Comparison of ENCODE assay signal across 12 cellular contexts in genomic region chr7:127905491-127906330, GRCh38.
DNase-seq lines count a peak whose midpoint lies in the region; ATAC-seq and TF ChIP-seq lines count a peak whose summit lies in the region.
"Had no signal": no experiment of that assay in that cellular context is flagged by ENCODE, and none has a peak within 500 bp of the region (broad histone marks: within the 10 kb centered on the region; RNA-seq: fewer than 3 reads in every experiment).

No MANE protein-coding gene starts in this region.

- H3K4me3 ChIP-seq in mesodermal cell (ENCODE audit: extremely low read depth, insufficient read depth, low read length, poor library complexity, severe bottlenecking) = no peak overlapping the region
- H3K4me3 ChIP-seq: colonic mucosa had no signal

- peak overlapping the region; percentile 44 for H3K27ac ChIP-seq in mesodermal cell (ENCODE audit: low read depth, low read length, severe bottlenecking)
- H3K27ac ChIP-seq: colonic mucosa had no signal

- no peaks in the 10 kb centered on the region for H3K27me3 Mint-ChIP-seq in MCF 10A (ENCODE audit: insufficient read depth, unreplicated experiment)
- H3K27me3 Mint-ChIP-seq in effector memory CD8-positive, alpha-beta T cell = no peaks in the 10 kb centered on the region

- H3K9me3 Mint-ChIP-seq in MCF 10A (ENCODE audit: unreplicated experiment) = no peaks in the 10 kb centered on the region
- H3K9me3 Mint-ChIP-seq in effector memory CD8-positive, alpha-beta T cell = no peaks in the 10 kb centered on the region
- H3K9me3 Mint-ChIP-seq: H9, nephron had no signal

- H3K4me3 Mint-ChIP-seq in MCF 10A (ENCODE audit: unreplicated experiment) = no peak overlapping the region
- H3K4me3 Mint-ChIP-seq in effector memory CD8-positive, alpha-beta T cell = no peak overlapping the region
- H3K4me3 Mint-ChIP-seq: H9, nephron had no signal

- no peak for ATAC-seq in effector memory CD8-positive, alpha-beta T cell (replicated peaks)

- CTCF ChIA-PET in MCF 10A (lab: Yijun Ruan, JAX) = interaction anchor here (0.6 to 1.2 kb wide), 4 partner anchors 10 to 237 kb away, joined by 3 to 4 read pairs (median 3); no protein-coding TSS in a partner anchor

- peak overlapping the region; percentile 25 for H3K27ac Mint-ChIP-seq in MCF 10A (ENCODE audit: low read depth, unreplicated experiment)
- H3K27ac Mint-ChIP-seq in effector memory CD8-positive, alpha-beta T cell = peak overlapping the region in 1 of 2 donors; percentile 79
- H3K27ac Mint-ChIP-seq: nephron had no signal

- intact Hi-C loops in MCF 10A (cut with micrococcal nuclease) = no loop called here

- peaks cover 26% of the 10 kb centered on the region for H3K4me1 Mint-ChIP-seq in MCF 10A (ENCODE audit: insufficient read depth, unreplicated experiment)
- H3K4me1 Mint-ChIP-seq in effector memory CD8-positive, alpha-beta T cell (ENCODE audit: low read depth in 2 of 2) = peaks cover 41 to 42% of the 10 kb centered on the region in 2 donors

- in situ Hi-C loops in GM13977 (cut with MboI; ENCODE audit: low pct_unique_long_range_greater_than_20kb, low sequenced_read_pairs, unreplicated experiment) = no loop called here

- POLR2A ChIA-PET in MCF 10A (lab: Yijun Ruan, JAX) = interaction anchor here (1.0 to 1.3 kb wide), 4 partner anchors 9 to 42 kb away, joined by 3 to 5 read pairs (median 4); no protein-coding TSS in a partner anchor

- peaks cover 56% of the 10 kb centered on the region for H3K4me1 ChIP-seq in mesodermal cell (ENCODE audit: control insufficient read depth, insufficient read depth, low read length, poor library complexity, severe bottlenecking)
- H3K4me1 ChIP-seq: colonic mucosa had no signal

- 86 to 100% methylated on average over 1 of the region's 2 CpGs for WGBS in mesodermal cell (ENCODE audit: insufficient coverage in 2 of 2), 2 experiments

- TSS peak; percentile 15 for BruUV-seq in MCF 10A (replicated peaks; lab: Mats Ljungman, UMichigan)

- TF ChIP-seq CTCF in MCF 10A (IDR thresholded peaks at IDR 0.05; ENCODE audit: unreplicated experiment) (no peak), GM13977 (IDR thresholded peaks at IDR 0.05; ENCODE audit: extremely low read depth, insufficient read depth, missing control alignments) (no peak)

- peaks cover 23% of the 10 kb centered on the region for H3K36me3 Mint-ChIP-seq in MCF 10A (ENCODE audit: insufficient read depth, unreplicated experiment)
- peaks cover 17% of the 10 kb centered on the region for H3K36me3 Mint-ChIP-seq in effector memory CD8-positive, alpha-beta T cell (ENCODE audit: insufficient read depth)

- H3K9me3 ChIP-seq in mesodermal cell (ENCODE audit: control insufficient read depth, low read length) = no peaks in the 10 kb centered on the region
- H3K9me3 ChIP-seq: colonic mucosa had no signal

- peak; percentile 64 for DNase-seq in ELF-1 (ENCODE audit: low read depth, low spot score)
- peak; percentile 95 for DNase-seq in M059J (ENCODE audit: low read depth)
- peak; percentile 22 for DNase-seq in MCF 10A (ENCODE audit: unreplicated experiment)
- no peak for DNase-seq in OCI-M2 (lab: John Stamatoyannopoulos, UW; ENCODE audit: unreplicated experiment)
- DNase-seq in GM13977 (ENCODE audit: low spot score) = no peak
- no peak for DNase-seq in NOMO-1 (lab: John Stamatoyannopoulos, UW; ENCODE audit: unreplicated experiment in 2 of 2)
- DNase-seq in effector memory CD8-positive, alpha-beta T cell = no peak
- DNase-seq: colonic mucosa, H9, NCI-H1930 had no signal

- H3K36me3 ChIP-seq in mesodermal cell (ENCODE audit: control insufficient read depth, insufficient read depth, low read length) = peaks cover 7% of the 10 kb centered on the region
- H3K36me3 ChIP-seq: colonic mucosa had no signal

Comparison
In these comparisons a context has a peak if more than half of its experiments do, and no peak if none do; other contexts are left out.
1. DNase-seq: peak in ELF-1 (single experiment), M059J (single experiment) and MCF 10A (single experiment); none in OCI-M2 (single experiment), GM13977 (single experiment), NOMO-1 (0 of 2) and effector memory CD8-positive, alpha-beta T cell (0 of 3).